Comparison of ENCODE assay signal across 1 cellular context in the genomic region with DNA sequence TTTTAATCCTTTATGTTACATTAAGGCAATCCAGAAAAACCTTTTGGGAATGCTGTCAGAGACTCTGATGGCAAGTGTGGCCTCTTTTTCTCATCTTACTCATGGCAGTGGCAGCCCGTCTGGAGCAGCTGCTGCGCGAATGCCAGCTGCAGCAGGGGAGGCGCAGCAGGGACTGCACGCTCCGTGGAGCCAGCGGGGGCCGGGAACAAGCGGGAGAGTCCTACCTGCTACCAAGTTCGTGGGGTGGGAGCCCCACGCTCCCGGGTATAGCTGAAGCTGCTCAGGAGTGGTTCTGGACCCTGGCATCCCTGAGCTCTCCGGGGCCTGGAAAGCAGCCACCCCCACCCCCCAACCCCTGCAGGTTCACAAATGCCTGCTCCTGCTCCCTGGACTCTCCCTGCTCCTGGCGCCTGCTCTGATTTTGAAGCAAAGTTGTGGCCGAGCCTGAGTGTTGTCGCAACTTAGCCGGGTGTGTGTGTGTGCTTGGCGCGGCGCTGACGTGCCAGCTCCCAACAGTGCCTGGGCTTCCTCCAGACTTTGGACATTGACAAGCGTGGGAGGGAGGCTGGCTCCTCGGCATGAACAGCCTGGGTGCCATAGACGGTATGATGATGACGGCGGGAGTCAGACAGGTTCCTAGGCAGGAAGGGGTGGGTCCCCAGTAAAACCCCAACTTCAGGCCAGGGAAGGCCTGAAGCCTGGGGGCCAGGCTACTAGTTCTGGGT.
TF ChIP-seq lines count a peak whose summit lies in the region.

No MANE protein-coding gene starts in this region.

TF ChIP-seq in GM12878, 131 proteins besides CTCF, POLR2A, EP300 and RAD21:
- TF ChIP-seq, protein P1, sequence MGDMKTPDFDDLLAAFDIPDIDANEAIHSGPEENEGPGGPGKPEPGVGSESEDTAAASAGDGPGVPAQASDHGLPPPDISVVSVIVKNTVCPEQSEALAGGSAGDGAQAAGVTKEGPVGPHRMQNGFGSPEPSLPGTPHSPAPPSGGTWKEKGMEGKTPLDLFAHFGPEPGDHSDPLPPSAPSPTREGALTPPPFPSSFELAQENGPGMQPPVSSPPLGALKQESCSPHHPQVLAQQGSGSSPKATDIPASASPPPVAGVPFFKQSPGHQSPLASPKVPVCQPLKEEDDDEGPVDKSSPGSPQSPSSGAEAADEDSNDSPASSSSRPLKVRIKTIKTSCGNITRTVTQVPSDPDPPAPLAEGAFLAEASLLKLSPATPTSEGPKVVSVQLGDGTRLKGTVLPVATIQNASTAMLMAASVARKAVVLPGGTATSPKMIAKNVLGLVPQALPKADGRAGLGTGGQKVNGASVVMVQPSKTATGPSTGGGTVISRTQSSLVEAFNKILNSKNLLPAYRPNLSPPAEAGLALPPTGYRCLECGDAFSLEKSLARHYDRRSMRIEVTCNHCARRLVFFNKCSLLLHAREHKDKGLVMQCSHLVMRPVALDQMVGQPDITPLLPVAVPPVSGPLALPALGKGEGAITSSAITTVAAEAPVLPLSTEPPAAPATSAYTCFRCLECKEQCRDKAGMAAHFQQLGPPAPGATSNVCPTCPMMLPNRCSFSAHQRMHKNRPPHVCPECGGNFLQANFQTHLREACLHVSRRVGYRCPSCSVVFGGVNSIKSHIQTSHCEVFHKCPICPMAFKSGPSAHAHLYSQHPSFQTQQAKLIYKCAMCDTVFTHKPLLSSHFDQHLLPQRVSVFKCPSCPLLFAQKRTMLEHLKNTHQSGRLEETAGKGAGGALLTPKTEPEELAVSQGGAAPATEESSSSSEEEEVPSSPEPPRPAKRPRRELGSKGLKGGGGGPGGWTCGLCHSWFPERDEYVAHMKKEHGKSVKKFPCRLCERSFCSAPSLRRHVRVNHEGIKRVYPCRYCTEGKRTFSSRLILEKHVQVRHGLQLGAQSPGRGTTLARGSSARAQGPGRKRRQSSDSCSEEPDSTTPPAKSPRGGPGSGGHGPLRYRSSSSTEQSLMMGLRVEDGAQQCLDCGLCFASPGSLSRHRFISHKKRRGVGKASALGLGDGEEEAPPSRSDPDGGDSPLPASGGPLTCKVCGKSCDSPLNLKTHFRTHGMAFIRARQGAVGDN (IDR thresholded peaks at IDR 0.05), result no peak
- TF ChIP-seq RCOR1 (conservative IDR thresholded peaks at IDR 0.05; ENCODE audit: low read depth, low read length), result no peak
- TF ChIP-seq CREB1 (IDR thresholded peaks at IDR 0.05; ENCODE audit: low read depth), result no peak
- TF ChIP-seq, protein P2, sequence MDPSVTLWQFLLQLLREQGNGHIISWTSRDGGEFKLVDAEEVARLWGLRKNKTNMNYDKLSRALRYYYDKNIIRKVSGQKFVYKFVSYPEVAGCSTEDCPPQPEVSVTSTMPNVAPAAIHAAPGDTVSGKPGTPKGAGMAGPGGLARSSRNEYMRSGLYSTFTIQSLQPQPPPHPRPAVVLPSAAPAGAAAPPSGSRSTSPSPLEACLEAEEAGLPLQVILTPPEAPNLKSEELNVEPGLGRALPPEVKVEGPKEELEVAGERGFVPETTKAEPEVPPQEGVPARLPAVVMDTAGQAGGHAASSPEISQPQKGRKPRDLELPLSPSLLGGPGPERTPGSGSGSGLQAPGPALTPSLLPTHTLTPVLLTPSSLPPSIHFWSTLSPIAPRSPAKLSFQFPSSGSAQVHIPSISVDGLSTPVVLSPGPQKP (IDR thresholded peaks at IDR 0.05; ENCODE audit: low read depth, low read length), result no peak
- no peak for TF ChIP-seq POU2F2 (IDR thresholded peaks at IDR 0.05; ENCODE audit: borderline replicate concordance, low read depth, low read length)
- TF ChIP-seq, protein P3, sequence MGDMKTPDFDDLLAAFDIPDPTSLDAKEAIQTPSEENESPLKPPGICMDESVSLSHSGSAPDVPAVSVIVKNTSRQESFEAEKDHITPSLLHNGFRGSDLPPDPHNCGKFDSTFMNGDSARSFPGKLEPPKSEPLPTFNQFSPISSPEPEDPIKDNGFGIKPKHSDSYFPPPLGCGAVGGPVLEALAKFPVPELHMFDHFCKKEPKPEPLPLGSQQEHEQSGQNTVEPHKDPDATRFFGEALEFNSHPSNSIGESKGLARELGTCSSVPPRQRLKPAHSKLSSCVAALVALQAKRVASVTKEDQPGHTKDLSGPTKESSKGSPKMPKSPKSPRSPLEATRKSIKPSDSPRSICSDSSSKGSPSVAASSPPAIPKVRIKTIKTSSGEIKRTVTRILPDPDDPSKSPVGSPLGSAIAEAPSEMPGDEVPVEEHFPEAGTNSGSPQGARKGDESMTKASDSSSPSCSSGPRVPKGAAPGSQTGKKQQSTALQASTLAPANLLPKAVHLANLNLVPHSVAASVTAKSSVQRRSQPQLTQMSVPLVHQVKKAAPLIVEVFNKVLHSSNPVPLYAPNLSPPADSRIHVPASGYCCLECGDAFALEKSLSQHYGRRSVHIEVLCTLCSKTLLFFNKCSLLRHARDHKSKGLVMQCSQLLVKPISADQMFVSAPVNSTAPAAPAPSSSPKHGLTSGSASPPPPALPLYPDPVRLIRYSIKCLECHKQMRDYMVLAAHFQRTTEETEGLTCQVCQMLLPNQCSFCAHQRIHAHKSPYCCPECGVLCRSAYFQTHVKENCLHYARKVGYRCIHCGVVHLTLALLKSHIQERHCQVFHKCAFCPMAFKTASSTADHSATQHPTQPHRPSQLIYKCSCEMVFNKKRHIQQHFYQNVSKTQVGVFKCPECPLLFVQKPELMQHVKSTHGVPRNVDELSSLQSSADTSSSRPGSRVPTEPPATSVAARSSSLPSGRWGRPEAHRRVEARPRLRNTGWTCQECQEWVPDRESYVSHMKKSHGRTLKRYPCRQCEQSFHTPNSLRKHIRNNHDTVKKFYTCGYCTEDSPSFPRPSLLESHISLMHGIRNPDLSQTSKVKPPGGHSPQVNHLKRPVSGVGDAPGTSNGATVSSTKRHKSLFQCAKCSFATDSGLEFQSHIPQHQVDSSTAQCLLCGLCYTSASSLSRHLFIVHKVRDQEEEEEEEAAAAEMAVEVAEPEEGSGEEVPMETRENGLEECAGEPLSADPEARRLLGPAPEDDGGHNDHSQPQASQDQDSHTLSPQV (IDR thresholded peaks at IDR 0.05), result no peak
- no peak for TF ChIP-seq ZNF274 (IDR thresholded peaks at IDR 0.05; ENCODE audit: insufficient read depth, insufficient read length)
- no peak for TF ChIP-seq WRNIP1 (IDR thresholded peaks at IDR 0.05; ENCODE audit: borderline replicate concordance, low read depth, low read length)
- no peak for TF ChIP-seq MYC (IDR thresholded peaks at IDR 0.05; ENCODE audit: insufficient read depth, insufficient read length, insufficient replicate concordance, low read length, severe bottlenecking)
- TF ChIP-seq, protein P4, sequence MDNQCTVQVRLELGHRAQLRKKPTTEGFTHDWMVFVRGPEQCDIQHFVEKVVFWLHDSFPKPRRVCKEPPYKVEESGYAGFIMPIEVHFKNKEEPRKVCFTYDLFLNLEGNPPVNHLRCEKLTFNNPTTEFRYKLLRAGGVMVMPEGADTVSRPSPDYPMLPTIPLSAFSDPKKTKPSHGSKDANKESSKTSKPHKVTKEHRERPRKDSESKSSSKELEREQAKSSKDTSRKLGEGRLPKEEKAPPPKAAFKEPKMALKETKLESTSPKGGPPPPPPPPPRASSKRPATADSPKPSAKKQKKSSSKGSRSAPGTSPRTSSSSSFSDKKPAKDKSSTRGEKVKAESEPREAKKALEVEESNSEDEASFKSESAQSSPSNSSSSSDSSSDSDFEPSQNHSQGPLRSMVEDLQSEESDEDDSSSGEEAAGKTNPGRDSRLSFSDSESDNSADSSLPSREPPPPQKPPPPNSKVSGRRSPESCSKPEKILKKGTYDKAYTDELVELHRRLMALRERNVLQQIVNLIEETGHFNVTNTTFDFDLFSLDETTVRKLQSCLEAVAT (IDR thresholded peaks at IDR 0.05), result no peak
- no peak for TF ChIP-seq CEBPB (IDR thresholded peaks at IDR 0.05; ENCODE audit: borderline replicate concordance in 1 of 2, low read depth in 2 of 2, low read length in 2 of 2)
- TF ChIP-seq CHD4 (IDR thresholded peaks at IDR 0.05), result no peak
- no peak for TF ChIP-seq YBX1 (IDR thresholded peaks at IDR 0.05)
- no peak for TF ChIP-seq HDGF (IDR thresholded peaks at IDR 0.05)
TF ChIP-seq in GM12878: peak in this region for 0.
